Comparison of ENCODE assay signal across 18 cellular contexts in the genomic region with DNA sequence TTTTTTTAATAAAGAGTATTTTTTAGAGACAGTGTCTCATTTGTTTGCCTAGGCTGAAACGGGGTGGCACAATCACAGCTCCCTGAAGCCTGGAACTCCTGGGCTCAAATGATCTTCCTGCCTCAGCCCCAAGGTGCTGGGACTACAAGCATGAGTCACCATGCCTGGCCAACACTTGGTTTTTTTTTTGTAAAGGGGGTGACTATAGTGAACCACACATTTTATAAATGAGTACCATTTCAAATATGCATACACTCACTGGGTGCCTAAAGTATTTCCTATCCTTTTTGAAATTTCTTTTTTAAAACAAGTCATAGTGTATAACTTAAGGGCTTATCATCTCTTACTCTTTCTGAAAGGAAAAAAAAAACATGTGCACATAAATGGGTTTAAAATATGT.
"Had no signal": no experiment of that assay in that cellular context is flagged by ENCODE, and none has a peak within 500 bp of the region (broad histone marks: within the 10 kb centered on the region; RNA-seq: fewer than 3 reads in every experiment).

No MANE protein-coding gene starts in this region.

- H3K9me3 ChIP-seq: ascending aorta, gastrocnemius medialis, ovary, transverse colon had no signal

- H3K4me1 ChIP-seq: ascending aorta, gastrocnemius medialis, neural progenitor cell, transverse colon had no signal

- H3K27ac ChIP-seq: ascending aorta, gastrocnemius medialis, neural progenitor cell, ovary, transverse colon had no signal

- H3K36me3 ChIP-seq: ascending aorta, gastrocnemius medialis, neural progenitor cell, ovary, transverse colon had no signal

- H3K27me3 ChIP-seq: ascending aorta, gastrocnemius medialis, neural progenitor cell, ovary, transverse colon had no signal

- H3K4me2 ChIP-seq: neural progenitor cell had no signal

- FAIRE-seq: islet of Langerhans had no signal

- ATAC-seq: activated naive CD8-positive, alpha-beta T cell treated with anti-CD3 and anti-CD28 coated beads, Interleukin-2, amount 50 U/mL, for 24 hours; activated T-helper 17 cell treated with anti-CD3 and anti-CD28 coated beads, Interleukin-2, amount 50 U/mL, for 72 hours; gastrocnemius medialis; left colon; sciatic nerve; stimulated activated naive CD8-positive, alpha-beta T cell treated with anti-CD3 and anti-CD28 coated beads, Interleukin-15, Interleukin-2, amounts not matched to agents 100 U/mL and 50 U/mL, for 24 hours had no signal

- H3K9ac ChIP-seq: neural progenitor cell had no signal

- H3K4me3 ChIP-seq: ascending aorta, gastrocnemius medialis, lung, neural progenitor cell, ovary, transverse colon had no signal

- DNase-seq: activated CD4-positive, CD25-positive, alpha-beta regulatory T cell treated with anti-CD3 and anti-CD28 coated beads, Interleukin-2, amount 50 U/mL, for 72 hours; activated naive CD4-positive, alpha-beta T cell treated with anti-CD3 and anti-CD28 coated beads for 36 hours; activated naive CD8-positive, alpha-beta T cell treated with anti-CD3 and anti-CD28 coated beads, Interleukin-2, amount 50 U/mL, for 24 hours; central memory CD4-positive, alpha-beta T cell; cortex of kidney; effector memory CD4-positive, alpha-beta T cell; gastrocnemius medialis; left colon; ovary; stimulated activated naive CD8-positive, alpha-beta T cell treated with anti-CD3 and anti-CD28 coated beads, Interleukin-15, Interleukin-2, amounts not matched to agents 100 U/mL and 50 U/mL, for 24 hours; T1000; transverse colon had no signal

- H2AFZ ChIP-seq: neural progenitor cell had no signal
